In the genomic region with DNA sequence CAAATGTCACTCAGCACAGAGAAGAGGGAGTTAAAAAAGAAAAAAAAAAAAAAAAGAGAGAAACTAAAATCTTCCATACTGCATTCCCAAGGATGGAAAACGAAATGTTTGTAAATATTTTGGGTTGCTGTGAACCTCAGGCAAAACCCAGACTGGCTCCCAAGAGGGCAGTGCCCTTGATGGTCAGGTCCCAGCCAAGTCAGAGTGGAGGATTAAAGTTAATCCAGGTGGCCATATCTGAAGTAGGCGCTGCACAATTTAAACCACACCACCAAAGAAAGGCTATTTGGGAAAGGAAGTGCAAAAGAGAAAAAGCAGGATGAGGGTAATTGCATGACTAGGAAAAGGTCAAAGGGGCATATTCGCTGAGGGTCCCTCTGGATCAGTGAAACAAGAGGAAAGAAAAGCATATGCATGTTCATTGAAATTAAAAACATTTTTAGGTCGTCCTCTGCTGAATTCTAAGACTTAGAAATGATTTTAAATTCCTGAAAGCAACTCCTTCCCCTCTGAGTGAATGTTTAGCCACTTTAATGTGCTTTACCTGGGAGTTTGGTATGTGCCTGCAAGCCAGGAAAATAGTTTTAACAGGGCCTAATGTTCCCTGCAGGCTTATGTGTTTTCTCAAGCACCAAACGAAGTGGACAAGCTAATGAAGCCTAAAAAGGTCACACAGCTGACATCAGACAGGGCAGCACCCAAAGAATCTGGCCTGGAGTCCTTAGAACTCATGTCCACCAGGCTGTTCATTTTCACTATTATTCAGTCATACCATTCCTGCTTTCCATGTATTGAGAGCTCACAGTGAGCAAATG, we compare ENCODE assay signal across 2 cellular contexts.
TF ChIP-seq lines count a peak whose summit lies in the region.

No MANE protein-coding gene starts in this region.

TF ChIP-seq in GM23338, 12 proteins besides CTCF, POLR2A, EP300 and RAD21:
- TF ChIP-seq ZNF331 (CRISPR knock-in tag; IDR thresholded peaks at IDR 0.05; ENCODE audit: low read depth) (no peak), EZH2phosphoT487 (IDR thresholded peaks at IDR 0.05; ENCODE audit: unreplicated experiment) (no peak), EZH2 (IDR thresholded peaks at IDR 0.05; ENCODE audit: low read depth, unreplicated experiment) (no peak), ZNF114 (CRISPR knock-in tag; IDR thresholded peaks at IDR 0.05) (no peak)
TF ChIP-seq in GM23338: peak in this region for 0.

TF ChIP-seq in H1, 55 proteins besides CTCF, POLR2A, EP300 and RAD21:
- no peak for TF ChIP-seq BRCA1 (IDR thresholded peaks at IDR 0.05; ENCODE audit: low read depth, low read length)
- no peak for TF ChIP-seq CHD2 (IDR thresholded peaks at IDR 0.05; ENCODE audit: low read length)
- TF ChIP-seq GABPA (IDR thresholded peaks at IDR 0.05; ENCODE audit: borderline replicate concordance, insufficient read depth, low read length): no peak
- TF ChIP-seq JUND (IDR thresholded peaks at IDR 0.05; ENCODE audit: low read length): no peak
- no peak for TF ChIP-seq CEBPB (IDR thresholded peaks at IDR 0.05; ENCODE audit: low read depth, low read length)
- no peak for TF ChIP-seq RBBP5 (IDR thresholded peaks at IDR 0.05; ENCODE audit: borderline replicate concordance, low read depth, low read length)
- no peak for TF ChIP-seq GTF2F1 (IDR thresholded peaks at IDR 0.05; ENCODE audit: borderline replicate concordance, low read depth, low read length)
- no peak for TF ChIP-seq SP1 (IDR thresholded peaks at IDR 0.05; ENCODE audit: low read depth, low read length)
